Comparison of ENCODE assay signal across 20 cellular contexts in genomic region chr5:138803285-138803684, GRCh38. TPM values are rescaled to one million over a fixed set of nuclear protein-coding genes. Genes with fewer than 3 reads are reported as not detected.
DNase-seq lines count a peak whose midpoint lies in the region; ATAC-seq and TF ChIP-seq lines count a peak whose summit lies in the region.
"Had no signal": no experiment of that assay in that cellular context is flagged by ENCODE, and none has a peak within 500 bp of the region (broad histone marks: within the 10 kb centered on the region; RNA-seq: fewer than 3 reads in every experiment).

No MANE protein-coding gene starts in this region.

- H4K5ac ChIP-seq in IMR-90 (ENCODE audit: low read depth, low read length): no peak overlapping the region

- no peak overlapping the region for H2BK15ac ChIP-seq in IMR-90 (ENCODE audit: low read depth, low read length)

- H3K4me1 Mint-ChIP-seq in nephron progenitor cell: peaks cover 15% of the 10 kb centered on the region

- TF ChIP-seq RAD21 in IMR-90 (IDR thresholded peaks at IDR 0.05; ENCODE audit: low read length): no peak

- no peaks in the 10 kb centered on the region for H3K9me3 ChIP-seq in cardiac muscle cell (ENCODE audit: low read depth)
- H3K9me3 ChIP-seq in IMR-90 (ENCODE audit: control insufficient read depth, insufficient read depth, low read length): no peaks in the 10 kb centered on the region

- dilution Hi-C loops in IMR-90 (cut with HindIII; ENCODE audit: low sequenced_read_pairs, unreplicated experiment): no loop called here

- no peak overlapping the region for H3K4ac ChIP-seq in IMR-90 (ENCODE audit: low read depth, low read length)

- TF ChIP-seq CTCF in cardiac muscle cell (IDR thresholded peaks at IDR 0.05; ENCODE audit: low read depth, low read length) (no peak), IMR-90 (conservative IDR thresholded peaks at IDR 0.05; ENCODE audit: low read depth, low read length) (no peak), nephron progenitor cell (IDR thresholded peaks at IDR 0.05) (no peak), foreskin keratinocyte (conservative IDR thresholded peaks at IDR 0.05) (no peak)

- BruUV-seq in IMR-90 (replicated peaks; lab: Mats Ljungman, UMichigan): no TSS peak

- WGBS in IMR-90 (ENCODE audit: extremely low coverage in 2 of 2, insufficient read length in 1 of 2), 2 experiments: 100% methylated on average over 2 of the region's 3 CpGs; no CpG with 5 or more reads in 1 of the 2 experiments

- H2AK9ac ChIP-seq in IMR-90 (replicated peaks; ENCODE audit: low read depth, low read length, poor library complexity): no peak overlapping the region

- peaks cover 35 to 84% of the 10 kb centered on the region in 2 experiments for H3K79me1 ChIP-seq in IMR-90 (ENCODE audit: low read depth in 1 of 2, low read length in 2 of 2)

- no peak overlapping the region for H2BK5ac ChIP-seq in IMR-90 (ENCODE audit: low read depth, low read length, poor library complexity, severe bottlenecking)

- no peak overlapping the region for H2BK120ac ChIP-seq in IMR-90 (ENCODE audit: low read depth, low read length)

- no peak overlapping the region for H3K18ac ChIP-seq in IMR-90 (ENCODE audit: low read depth, low read length)

- CTCF ChIA-PET in IMR-90 (lab: Yijun Ruan, JAX): interaction anchor here (0.7 kb wide), 1 partner anchor 13 kb away, joined by 3 read pairs; no protein-coding TSS in a partner anchor

- in situ Hi-C loops in IMR-90 (cut with MboI; ENCODE audit: low sequenced_read_pairs): no loop called here

- H2BK20ac ChIP-seq in IMR-90 (ENCODE audit: low read depth, low read length): no peak overlapping the region

- no peak overlapping the region for H3K4me2 ChIP-seq in IMR-90 (ENCODE audit: low read depth, low read length)
- H3K4me2 ChIP-seq: BLaER1, PC-9 had no signal

- H3K36me3 Mint-ChIP-seq in nephron progenitor cell (ENCODE audit: low read depth): peaks cover 89% of the 10 kb centered on the region

- peaks cover 60% of the 10 kb centered on the region for H4K20me1 ChIP-seq in IMR-90 (ENCODE audit: insufficient read depth, low read length)

- peak overlapping the region; percentile 92 for H3K27ac Mint-ChIP-seq in nephron progenitor cell
- H3K27ac Mint-ChIP-seq: CD4-positive, CD25-positive, alpha-beta regulatory T cell had no signal

- peaks cover 9% of the 10 kb centered on the region; the same call in 1 of the 2 replicates for H3K9me1 ChIP-seq in IMR-90 (ENCODE audit: insufficient read depth, low read length)

- no peaks in the 10 kb centered on the region for H3K27me3 ChIP-seq in cardiac muscle cell
- H3K27me3 ChIP-seq in IMR-90 (ENCODE audit: control insufficient read depth, insufficient read depth, low read length): no peaks in the 10 kb centered on the region
- no peaks in the 10 kb centered on the region for H3K27me3 ChIP-seq in foreskin keratinocyte
- H3K27me3 ChIP-seq: BLaER1 had no signal

- no peaks in the 10 kb centered on the region for H3K4me1 ChIP-seq in cardiac muscle cell (ENCODE audit: low read depth)
- H3K4me1 ChIP-seq in IMR-90 (ENCODE audit: control insufficient read depth, insufficient read depth, low read length): peaks cover 5% of the 10 kb centered on the region
- H3K4me1 ChIP-seq in foreskin keratinocyte: no peaks in the 10 kb centered on the region

- no peak overlapping the region for H4K8ac ChIP-seq in IMR-90 (ENCODE audit: low read depth in 2 of 2, low read length in 2 of 2)

- H2AK5ac ChIP-seq in IMR-90 (ENCODE audit: low read depth, low read length): no peak overlapping the region

- no peak overlapping the region for H3K56ac ChIP-seq in IMR-90 (ENCODE audit: extremely low read depth, insufficient read depth, low read length)

- no peak overlapping the region for H4K91ac ChIP-seq in IMR-90 (ENCODE audit: insufficient read depth, low read depth, low read length)

- DNase-seq in cardiac muscle cell (ENCODE audit: low read depth in 1 of 2, low spot score in 1 of 2): no peak
- no peak for DNase-seq in left cardiac atrium
- DNase-seq in IMR-90: no peak
- DNase-seq in nephron progenitor cell: no peak
- no peak for DNase-seq in foreskin keratinocyte
- no peak for DNase-seq in RKO (ENCODE audit: low spot score)
- DNase-seq: CD4-positive, CD25-positive, alpha-beta regulatory T cell; Kasumi-1; NCI-H1105 treated with DMSO at 0.1 percent for 48 hours; NCI-H146; NCI-H1930; NCI-H446 treated with DMSO at 0.1 percent for 48 hours; NCI-H526; PC-9; RPMI8226; SHP77 had no signal

- intact Hi-C loops in left cardiac atrium (cut with DNase I) (no loop called here), IMR-90 (cut with micrococcal nuclease) (no loop called here)

- no peak overlapping the region for H2AFZ ChIP-seq in IMR-90 (replicated peaks; ENCODE audit: low read length, poor library complexity)
- H2AFZ ChIP-seq: PC-9 had no signal

- H3K9ac ChIP-seq in IMR-90 (ENCODE audit: low read depth, low read length): no peak overlapping the region
- H3K9ac ChIP-seq: BLaER1 had no signal

- H3K27me3 Mint-ChIP-seq in nephron progenitor cell (ENCODE audit: low read depth, poor library complexity): no peaks in the 10 kb centered on the region
- H3K27me3 Mint-ChIP-seq: CD4-positive, CD25-positive, alpha-beta regulatory T cell had no signal

- POLR2A ChIA-PET in IMR-90 (lab: Charles Lee; ENCODE audit: unreplicated experiment): no interaction called here

- H3K36me3 ChIP-seq in cardiac muscle cell: peaks cover under 1% of the 10 kb centered on the region
- peaks cover 8% of the 10 kb centered on the region for H3K36me3 ChIP-seq in IMR-90 (ENCODE audit: control insufficient read depth, insufficient read depth, low read length)

- no peak for TF ChIP-seq POLR2A in IMR-90 (IDR thresholded peaks at IDR 0.05; ENCODE audit: low read depth, low read length)

- H3K4me3 ChIP-seq in cardiac muscle cell: no peak overlapping the region
- H3K4me3 ChIP-seq in IMR-90 (ENCODE audit: insufficient read depth, low read depth, low read length): no peak overlapping the region
- H3K4me3 ChIP-seq: BLaER1, K562, PC-9 had no signal

- H3K27ac ChIP-seq in cardiac muscle cell (peak overlapping the region; percentile 49), IMR-90 (ENCODE audit: insufficient read depth, low read length) (no peak overlapping the region), foreskin keratinocyte (no peak overlapping the region)
- H3K27ac ChIP-seq: BLaER1, PC-9 had no signal

- H3K23ac ChIP-seq in IMR-90 (ENCODE audit: low read depth, low read length): 0 out of 2 replicates have a peak overlapping the region, but pooled peaks have one; percentile 7

- H3K4me3 Mint-ChIP-seq in nephron progenitor cell: no peak overlapping the region
- H3K4me3 Mint-ChIP-seq: CD4-positive, CD25-positive, alpha-beta regulatory T cell had no signal

- H3K14ac ChIP-seq in IMR-90 (replicated peaks; ENCODE audit: low read depth, low read length): no peak overlapping the region

- ATAC-seq in left cardiac atrium (no peak), IMR-90 (ENCODE audit: low read depth) (no peak), HG03457 (IDR thresholded peaks at IDR 0.05; ENCODE audit: unreplicated experiment) (no peak), foreskin keratinocyte (no peak)
- ATAC-seq: HepG2, K562 had no signal

- H3K9me3 Mint-ChIP-seq in nephron progenitor cell: peaks cover 45% of the 10 kb centered on the region

TF ChIP-seq in IMR-90, 13 proteins besides CTCF, POLR2A, EP300 and RAD21:
- TF ChIP-seq MAZ (IDR thresholded peaks at IDR 0.05; ENCODE audit: borderline replicate concordance, low read depth, low read length): no peak

RNA-seq across cellular contexts. Expression of gene CTNNA1, which starts 50.1 kb away (rescaled TPM):
- total RNA-seq in cardiac muscle cell: 260 and 304 TPM in 2 replicates
- polyA plus RNA-seq in cardiac muscle cell: 145 and 171 TPM in 2 replicates
- 100 to 1,000 TPM; 259 to 314 TPM for total RNA-seq in left cardiac atrium
- 395 and 471 TPM in 2 replicates for total RNA-seq in IMR-90 (2012; rRNA removed)
- 192 and 220 TPM in 2 replicates for polyA plus RNA-seq in IMR-90 (2012; rRNA removed)
- polyA plus RNA-seq in IMR-90 (2012; cell fraction: cytosol; rRNA removed): 116 and 120 TPM in 2 replicates
- 108 and 158 TPM in 2 replicates for polyA plus RNA-seq in IMR-90 (2012; cell fraction: nucleus; rRNA removed; ENCODE audit: low replicate concordance)
- 250 and 266 TPM in 2 replicates for total RNA-seq in foreskin keratinocyte
- 146 and 149 TPM in 2 replicates for polyA plus RNA-seq in foreskin keratinocyte
